Comparison of ENCODE assay signal across 1 cellular context in genomic region chr3:133595341-133595740, GRCh38.
TF ChIP-seq lines count a peak whose summit lies in the region.

No MANE protein-coding gene starts in this region.

TF ChIP-seq in IMR-90, 13 proteins besides CTCF, POLR2A, EP300 and RAD21:
- TF ChIP-seq MAZ (IDR thresholded peaks at IDR 0.05; ENCODE audit: borderline replicate concordance, low read depth, low read length) = no peak
- TF ChIP-seq NFE2L2 (IDR thresholded peaks at IDR 0.05; ENCODE audit: low read depth, low read length) = no peak
- TF ChIP-seq FOS (IDR thresholded peaks at IDR 0.05; ENCODE audit: low read depth, low read length) = no peak
- TF ChIP-seq USF2 (IDR thresholded peaks at IDR 0.05; ENCODE audit: low read depth, low read length) = no peak
- TF ChIP-seq BHLHE40 (IDR thresholded peaks at IDR 0.05; ENCODE audit: low read depth, low read length) = no peak
- no peak for TF ChIP-seq ELK1 (IDR thresholded peaks at IDR 0.05; ENCODE audit: borderline replicate concordance, low read depth, low read length)
- TF ChIP-seq CEBPB (IDR thresholded peaks at IDR 0.05; ENCODE audit: low read depth, low read length) = no peak
